In the genomic region with DNA sequence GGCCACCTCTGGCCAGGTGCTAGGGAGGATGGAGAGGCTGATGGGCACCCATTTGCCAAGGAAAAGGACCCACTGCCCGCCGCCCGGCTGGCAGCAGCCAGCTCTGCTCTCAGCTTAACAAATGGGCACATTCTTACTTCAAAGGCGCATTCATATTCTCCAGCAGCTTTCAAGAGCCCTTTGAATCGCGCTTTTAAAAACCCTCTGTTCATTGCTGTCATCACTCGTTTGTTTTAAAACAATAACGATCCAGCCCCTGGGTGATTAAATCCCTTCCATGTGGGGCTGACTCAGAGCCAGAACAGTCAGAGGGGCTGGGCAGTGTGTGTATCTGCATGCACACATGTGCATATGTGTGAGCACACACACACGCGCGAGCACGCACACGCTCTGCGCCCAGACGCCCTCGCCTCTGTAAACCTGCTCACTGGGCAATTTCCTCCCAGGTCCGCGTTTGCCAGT, we compare ENCODE assay signal across 25 cellular contexts.
A peak's percentile ranks its signal among the peaks of the same experiment; 100 is the strongest.
DNase-seq lines count a peak whose midpoint lies in the region; ATAC-seq and FAIRE-seq lines count a peak whose summit lies in the region.
"Had no signal": no experiment of that assay in that cellular context is flagged by ENCODE, and none has a peak within 500 bp of the region (broad histone marks: within the 10 kb centered on the region; RNA-seq: fewer than 3 reads in every experiment).

No MANE protein-coding gene starts in this region.

- no peaks in the 10 kb centered on the region for H3K9me3 ChIP-seq in HAP-1
- H3K9me3 ChIP-seq: pancreas, sigmoid colon, thyroid gland had no signal

- DNase-seq in HAP-1 (ENCODE audit: low spot score in 2 of 2) (peak; percentile 19 to 52), NCI-H345 (lab: John Stamatoyannopoulos, UW) (peak; percentile 76), pons (ENCODE audit: low spot score) (peak; percentile 92), NCI-H446 treated with DMSO at 0.1 percent for 48 hours (lab: John Stamatoyannopoulos, UW) (no peak), HPDE6-E6E7 (ENCODE audit: extremely low spot score) (no peak), GM19239 (ENCODE audit: insufficient read length, low spot score) (no peak)
- DNase-seq: activated CD8-positive, alpha-beta memory T cell treated with anti-CD3 and anti-CD28 coated beads for 24 hours; activated naive CD4-positive, alpha-beta T cell treated with anti-CD3 and anti-CD28 coated beads, Interleukin-2, amount 50 U/mL, for 16 hours; activated T-cell treated with anti-CD3 and anti-CD28 coated beads, Interleukin-2, amount 50 U/mL, for 72 hours; AML-193; GDM1; kidney glomerular epithelial cell; naive thymus-derived CD4-positive, alpha-beta T cell; NCI-H526; pancreas; sigmoid colon; stimulated activated naive B cell treated with anti-CD40 and anti-IgM and Interleukin-4, amounts not matched to agents 10 μg/mL and 1 μg/mL and 100 μg/mL, for 72 hours; T1000; thyroid gland had no signal

- peak; percentile 50 for ATAC-seq in esophagus mucosa
- ATAC-seq: activated CD4-positive, CD25-positive, alpha-beta regulatory T cell treated with anti-CD3 and anti-CD28 coated beads, Interleukin-2, amount 50 U/mL, for 24 hours; activated T-cell treated with anti-CD3 and anti-CD28 coated beads, Interleukin-2, amount 50 U/mL, for 72 hours; naive thymus-derived CD4-positive, alpha-beta T cell; Panc1; pancreas; stimulated activated naive B cell treated with anti-CD40 and anti-IgM and Interleukin-4, amounts not matched to agents 10 μg/mL and 1 μg/mL and 100 μg/mL, for 72 hours had no signal

- H3K36me3 ChIP-seq in HAP-1 (replicated peaks) = no peaks in the 10 kb centered on the region
- H3K36me3 ChIP-seq: pancreas, sigmoid colon, thyroid gland had no signal

- in situ Hi-C loops in HAP-1 (cut with MboI; ENCODE audit: low sequenced_read_pairs) = no loop called here

- no peak overlapping the region for H3K4me3 ChIP-seq in HAP-1
- H3K4me3 ChIP-seq: coronary artery, pancreas, sigmoid colon, thyroid gland had no signal

- no peaks in the 10 kb centered on the region for H3K4me1 ChIP-seq in HAP-1
- H3K4me1 ChIP-seq: pancreas, sigmoid colon had no signal

- peaks cover 13% of the 10 kb centered on the region for H3K27me3 ChIP-seq in HAP-1 (ENCODE audit: low read depth)
- H3K27me3 ChIP-seq: sigmoid colon, thyroid gland had no signal

- no peak for FAIRE-seq in GM19239 (lab: Jason Lieb, UNC)
- FAIRE-seq: astrocyte, endometrium, pancreas had no signal

Comparison
In these comparisons a context has a peak if more than half of its experiments do, and no peak if none do; other contexts are left out.
1. DNase-seq: peak in HAP-1 (2 of 2), NCI-H345 (single experiment) and pons (single experiment); none in NCI-H446 treated with DMSO at 0.1 percent for 48 hours (single experiment), HPDE6-E6E7 (single experiment) and GM19239 (single experiment).